In the genomic region with DNA sequence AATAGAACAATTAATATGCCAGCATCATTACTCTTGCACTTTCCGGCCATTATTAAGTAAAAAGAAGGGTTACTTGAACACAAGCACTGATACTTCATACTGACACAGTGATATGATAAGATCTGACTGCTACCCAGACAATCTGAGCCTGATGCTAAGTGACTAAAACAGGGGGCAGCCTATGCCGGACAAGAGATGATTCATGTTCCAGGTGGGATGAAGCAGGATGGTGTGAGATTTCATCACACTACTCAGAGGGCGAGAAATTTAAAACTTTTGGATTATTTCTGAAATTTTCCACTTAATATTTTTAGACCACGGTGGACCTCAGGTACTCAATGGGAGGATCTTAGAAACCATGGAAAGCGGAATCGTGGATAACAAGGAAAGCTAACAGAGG, we compare ENCODE assay signal across 29 cellular contexts.
"Had no signal": no experiment of that assay in that cellular context is flagged by ENCODE, and none has a peak within 500 bp of the region (broad histone marks: within the 10 kb centered on the region; RNA-seq: fewer than 3 reads in every experiment).

No MANE protein-coding gene starts in this region.

- H3K36me3 Mint-ChIP-seq: activated CD4-positive, alpha-beta memory T cell treated with anti-CD3 and anti-CD28 coated beads for 36 hours; activated CD8-positive, alpha-beta memory T cell treated with anti-CD3 and anti-CD28 coated beads, Interleukin-2, amount 10 ng/mL, durations not matched to agents 7 days and 5 days; activated naive CD4-positive, alpha-beta T cell treated with anti-CD3 and anti-CD28 coated beads, Interleukin-2, amount 50 U/mL, for 24 hours; activated naive CD8-positive, alpha-beta T cell treated with anti-CD3 and anti-CD28 coated beads for 36 hours had no signal

- H3K27me3 ChIP-seq: body of pancreas had no signal

- H3K9me3 Mint-ChIP-seq: activated CD4-positive, alpha-beta memory T cell treated with anti-CD3 and anti-CD28 coated beads for 36 hours; activated CD4-positive, alpha-beta T cell treated with anti-CD3 and anti-CD28 coated beads, Interleukin-2, amount 10 ng/mL, durations not matched to agents 24 days and 14 days; activated naive CD4-positive, alpha-beta T cell treated with anti-CD3 and anti-CD28 coated beads for 36 hours; activated naive CD4-positive, alpha-beta T cell treated with anti-CD3 and anti-CD28 coated beads, Interleukin-2, amount 50 U/mL, for 24 hours; activated naive CD8-positive, alpha-beta T cell treated with anti-CD3 and anti-CD28 coated beads for 36 hours; activated naive CD8-positive, alpha-beta T cell treated with anti-CD3 and anti-CD28 coated beads, Interleukin-2, amount 50 U/mL, for 24 hours; activated T-helper 1 cell treated with anti-CD3 and anti-CD28 coated beads, Interleukin-12 subunit alpha, Interleukin-12 subunit beta, Interleukin-2, Interleukin-4 antibody, amounts not matched to agents 30 ng/mL and 10 ng/mL and 1 ng/mL, durations not matched to agents 14 hours and 24 hours and 36 hours; activated T-helper 2 cell treated with anti-CD3 and anti-CD28 coated beads, Interferon-gamma antibody, Interleukin-2, Interleukin-4, amounts not matched to agents 10 μg/mL and 5 μg/mL and 100 μg/mL, durations not matched to agents 14 hours and 24 hours and 36 hours; central memory CD8-positive, alpha-beta T cell had no signal

- H3K4me1 Mint-ChIP-seq: activated CD4-positive, alpha-beta T cell treated with anti-CD3 and anti-CD28 coated beads, Interleukin-2, amount 10 ng/mL, durations not matched to agents 24 days and 14 days; activated CD8-positive, alpha-beta memory T cell treated with anti-CD3 and anti-CD28 coated beads, Interleukin-2, amount 10 ng/mL, durations not matched to agents 7 days and 5 days; activated naive CD4-positive, alpha-beta T cell treated with anti-CD3 and anti-CD28 coated beads, Interleukin-2, amount 50 U/mL, for 24 hours; activated naive CD8-positive, alpha-beta T cell treated with anti-CD3 and anti-CD28 coated beads for 36 hours; activated naive CD8-positive, alpha-beta T cell treated with anti-CD3 and anti-CD28 coated beads, Interleukin-2, amount 50 U/mL, for 24 hours; central memory CD8-positive, alpha-beta T cell had no signal

- H3K27ac Mint-ChIP-seq: activated CD4-positive, alpha-beta memory T cell treated with anti-CD3 and anti-CD28 coated beads for 36 hours; activated CD4-positive, alpha-beta T cell treated with anti-CD3 and anti-CD28 coated beads for 36 hours; activated CD4-positive, alpha-beta T cell treated with anti-CD3 and anti-CD28 coated beads, Interleukin-2, amount 10 ng/mL, durations not matched to agents 24 days and 14 days; activated CD8-positive, alpha-beta memory T cell treated with anti-CD3 and anti-CD28 coated beads, Interleukin-2, amount 10 ng/mL, durations not matched to agents 7 days and 5 days; activated CD8-positive, alpha-beta T cell treated with anti-CD3 and anti-CD28 coated beads, Interleukin-2, amount 10 ng/mL, durations not matched to agents 7 days and 5 days; activated naive CD4-positive, alpha-beta T cell treated with anti-CD3 and anti-CD28 coated beads for 36 hours; activated naive CD4-positive, alpha-beta T cell treated with anti-CD3 and anti-CD28 coated beads, Interleukin-2, amount 50 U/mL, for 24 hours; activated naive CD8-positive, alpha-beta T cell treated with anti-CD3 and anti-CD28 coated beads for 36 hours; activated naive CD8-positive, alpha-beta T cell treated with anti-CD3 and anti-CD28 coated beads, Interleukin-2, amount 50 U/mL, for 24 hours; activated T-helper 1 cell treated with anti-CD3 and anti-CD28 coated beads, Interleukin-12 subunit alpha, Interleukin-12 subunit beta, Interleukin-2, Interleukin-4 antibody, amounts not matched to agents 30 ng/mL and 10 ng/mL and 1 ng/mL, durations not matched to agents 14 hours and 24 hours and 36 hours; activated T-helper 2 cell treated with anti-CD3 and anti-CD28 coated beads, Interferon-gamma antibody, Interleukin-2, Interleukin-4, amounts not matched to agents 10 μg/mL and 5 μg/mL and 100 μg/mL, durations not matched to agents 14 hours and 24 hours and 36 hours had no signal

- H3K4me1 ChIP-seq: adrenal gland had no signal

- H3K27ac ChIP-seq: adrenal gland, body of pancreas, gastroesophageal sphincter, heart right ventricle had no signal

- H3K4me3 Mint-ChIP-seq: activated CD4-positive, alpha-beta memory T cell treated with anti-CD3 and anti-CD28 coated beads for 36 hours; activated CD4-positive, alpha-beta T cell treated with anti-CD3 and anti-CD28 coated beads for 36 hours; activated CD4-positive, alpha-beta T cell treated with anti-CD3 and anti-CD28 coated beads, Interleukin-2, amount 10 ng/mL, durations not matched to agents 24 days and 14 days; activated CD8-positive, alpha-beta memory T cell treated with anti-CD3 and anti-CD28 coated beads, Interleukin-2, amount 10 ng/mL, durations not matched to agents 7 days and 5 days; activated CD8-positive, alpha-beta T cell treated with anti-CD3 and anti-CD28 coated beads, Interleukin-2, amount 10 ng/mL, durations not matched to agents 7 days and 5 days; activated naive CD4-positive, alpha-beta T cell treated with anti-CD3 and anti-CD28 coated beads for 36 hours; activated naive CD4-positive, alpha-beta T cell treated with anti-CD3 and anti-CD28 coated beads, Interleukin-2, amount 50 U/mL, for 24 hours; activated naive CD8-positive, alpha-beta T cell treated with anti-CD3 and anti-CD28 coated beads for 36 hours; activated naive CD8-positive, alpha-beta T cell treated with anti-CD3 and anti-CD28 coated beads, Interleukin-2, amount 50 U/mL, for 24 hours; activated T-helper 1 cell treated with anti-CD3 and anti-CD28 coated beads, Interleukin-12 subunit alpha, Interleukin-12 subunit beta, Interleukin-2, Interleukin-4 antibody, amounts not matched to agents 30 ng/mL and 10 ng/mL and 1 ng/mL, durations not matched to agents 14 hours and 24 hours and 36 hours; central memory CD8-positive, alpha-beta T cell had no signal

- DNase-seq: activated CD4-positive, alpha-beta memory T cell treated with anti-CD3 and anti-CD28 coated beads for 36 hours; activated CD4-positive, alpha-beta T cell treated with anti-CD3 and anti-CD28 coated beads for 36 hours; activated CD4-positive, alpha-beta T cell treated with anti-CD3 and anti-CD28 coated beads, Interleukin-2, amount 10 ng/mL, durations not matched to agents 24 days and 14 days; activated CD4-positive, CD25-positive, alpha-beta regulatory T cell; activated CD4-positive, CD25-positive, alpha-beta regulatory T cell treated with anti-CD3 and anti-CD28 coated beads, Interleukin-2, amount 50 U/mL, for 72 hours; activated CD8-positive, alpha-beta memory T cell treated with anti-CD3 and anti-CD28 coated beads, Interleukin-2, amount 10 ng/mL, durations not matched to agents 7 days and 5 days; activated CD8-positive, alpha-beta memory T cell treated with anti-CD3 and anti-CD28 coated beads, Interleukin-2, amount 50 U/mL, for 4 hours; activated CD8-positive, alpha-beta T cell treated with anti-CD3 and anti-CD28 coated beads, Interleukin-2, amount 10 ng/mL, durations not matched to agents 7 days and 5 days; activated effector memory CD4-positive, alpha-beta T cell treated with anti-CD3 and anti-CD28 coated beads, Interleukin-2, amount 50 U/mL, for 16 hours; activated naive CD4-positive, alpha-beta T cell treated with anti-CD3 and anti-CD28 coated beads for 36 hours; activated naive CD8-positive, alpha-beta T cell treated with anti-CD3 and anti-CD28 coated beads for 36 hours; activated naive CD8-positive, alpha-beta T cell treated with anti-CD3 and anti-CD28 coated beads, Interleukin-2, amount 50 U/mL, for 24 hours; activated T-cell treated with anti-CD3 and anti-CD28 coated beads, Interleukin-2, amount 50 U/mL, for 1 hour; activated T-cell treated with anti-CD3 and anti-CD28 coated beads, Interleukin-2, amount 50 U/mL, for 48 hours; adrenal gland; amygdala; aorta; body of pancreas; cortex of kidney; effector CD8-positive, alpha-beta T cell; foreskin melanocyte; heart right ventricle; T-helper 2 cell had no signal

- ATAC-seq: activated CD4-positive, alpha-beta T cell treated with anti-CD3 and anti-CD28 coated beads for 36 hours; activated CD8-positive, alpha-beta memory T cell treated with anti-CD3 and anti-CD28 coated beads, Interleukin-2, amount 10 ng/mL, durations not matched to agents 7 days and 5 days; activated CD8-positive, alpha-beta T cell treated with anti-CD3 and anti-CD28 coated beads, Interleukin-2, amount 10 ng/mL, durations not matched to agents 7 days and 5 days; activated naive CD8-positive, alpha-beta T cell treated with anti-CD3 and anti-CD28 coated beads, Interleukin-2, amount 50 U/mL, for 24 hours; body of pancreas; esophagus mucosa; gastroesophageal sphincter; heart right ventricle had no signal

- H3K36me3 ChIP-seq: adrenal gland, gastroesophageal sphincter, heart right ventricle had no signal

- H3K9me3 ChIP-seq: adrenal gland, body of pancreas, gastroesophageal sphincter, heart right ventricle had no signal

- H3K4me3 ChIP-seq: adrenal gland, body of pancreas, gastroesophageal sphincter, heart right ventricle had no signal
